ENCODE assay signal across 9 cellular contexts in the genomic region with DNA sequence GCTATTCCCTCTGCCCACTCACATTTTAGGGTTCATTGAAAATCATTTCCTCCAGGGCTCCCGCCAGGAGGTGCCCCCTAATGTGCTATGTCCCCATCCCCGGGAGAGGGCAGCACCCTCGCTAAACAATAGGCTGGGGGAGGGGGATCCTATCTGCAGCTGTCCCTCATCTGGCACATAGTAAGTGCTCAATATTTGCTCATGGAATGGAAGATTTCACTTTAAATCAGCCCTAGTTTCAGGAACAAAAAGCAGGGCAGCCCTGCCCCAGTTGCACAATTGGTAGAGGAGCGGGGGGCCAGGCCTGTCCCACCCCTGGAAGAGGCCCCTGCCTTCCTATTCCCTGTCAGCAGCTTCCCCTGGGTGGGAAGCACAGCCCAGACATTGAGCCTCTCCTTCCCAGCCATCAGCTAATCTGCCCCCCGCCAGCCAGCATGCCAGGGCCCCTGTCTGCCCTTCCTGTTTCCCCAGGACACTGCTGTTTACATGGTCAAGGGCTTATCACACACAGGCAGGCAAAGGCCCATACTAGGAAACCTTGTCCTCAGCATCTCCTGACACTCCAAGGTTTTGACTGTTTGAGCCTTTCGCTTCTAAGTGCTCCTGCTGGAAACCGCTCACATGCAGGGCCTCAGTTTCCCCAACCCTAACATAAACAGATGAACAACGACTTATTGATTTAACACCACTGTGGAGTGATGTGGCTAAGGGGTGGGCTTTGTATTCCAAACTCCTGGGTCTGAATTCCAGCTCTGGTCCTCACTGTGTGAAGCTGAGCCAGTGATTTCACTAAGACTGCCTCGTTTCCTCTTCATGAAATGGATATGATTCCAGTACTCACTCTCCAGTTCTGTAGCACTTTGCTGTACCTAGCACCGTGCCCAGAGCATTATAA.
A peak's percentile ranks its signal among the peaks of the same experiment; 100 is the strongest.
DNase-seq lines count a peak whose midpoint lies in the region; ATAC-seq, FAIRE-seq and TF ChIP-seq lines count a peak whose summit lies in the region.
"Had no signal": no experiment of that assay in that cellular context is flagged by ENCODE, and none has a peak within 500 bp of the region (broad histone marks: within the 10 kb centered on the region; RNA-seq: fewer than 3 reads in every experiment).

No MANE protein-coding gene starts in this region.

- H3K4me1 Mint-ChIP-seq in neural progenitor cell = peaks cover 16% of the 10 kb centered on the region

- no peak for ATAC-seq in GM19324 (IDR thresholded peaks at IDR 0.05; ENCODE audit: low FRiP score, unreplicated experiment)

- H3K4me1 ChIP-seq in Loucy (ENCODE audit: insufficient read depth, low read length, poor library complexity, severe bottlenecking) (no peaks in the 10 kb centered on the region), neural progenitor cell (no peaks in the 10 kb centered on the region)

- no peak overlapping the region for H3K4me3 Mint-ChIP-seq in neural progenitor cell

- H3K36me3 Mint-ChIP-seq in neural progenitor cell = peaks cover 2% of the 10 kb centered on the region

- H3K4me3 ChIP-seq in Loucy (ENCODE audit: low read length, poor library complexity, severe bottlenecking) (no peak overlapping the region), bronchial epithelial cell (ENCODE audit: low read depth, low read length) (no peak overlapping the region), neural progenitor cell (no peak overlapping the region)

- H3K36me3 ChIP-seq in Loucy (ENCODE audit: insufficient read depth, low read length) (no peaks in the 10 kb centered on the region), bronchial epithelial cell (ENCODE audit: control insufficient read depth, insufficient read depth, low read length) (no peaks in the 10 kb centered on the region), neural progenitor cell (no peaks in the 10 kb centered on the region)

- H3K9me2 ChIP-seq in Loucy (replicated peaks; ENCODE audit: low read depth, low read length) = no peaks in the 10 kb centered on the region

- no peak overlapping the region for H3K27ac ChIP-seq in neural progenitor cell

- peaks cover 21% of the 10 kb centered on the region for H3K27me3 Mint-ChIP-seq in neural progenitor cell (ENCODE audit: insufficient read depth, low read depth)

- peak; percentile 8 to 24 for DNase-seq in NOMO-1 (lab: John Stamatoyannopoulos, UW; ENCODE audit: unreplicated experiment in 2 of 2)
- DNase-seq in NOMO-1 treated with dmso at 0.1 percent for 144 hours (lab: John Stamatoyannopoulos, UW; ENCODE audit: unreplicated experiment) = no peak
- no peak for DNase-seq in bronchial epithelial cell (ENCODE audit: low read depth)
- no peak for DNase-seq in neural progenitor cell (ENCODE audit: low spot score)
- DNase-seq in NCI-H2196 (lab: John Stamatoyannopoulos, UW; ENCODE audit: unreplicated experiment) = no peak
- no peak for DNase-seq in NCI-H187 treated with DMSO at 0.1 percent for 48 hours (lab: John Stamatoyannopoulos, UW)

- H3K9me3 Mint-ChIP-seq in neural progenitor cell = peaks cover 7% of the 10 kb centered on the region

- H3K79me2 ChIP-seq in Loucy (ENCODE audit: insufficient read depth, low read length) = no peaks in the 10 kb centered on the region
- H3K79me2 ChIP-seq in neural progenitor cell (ENCODE audit: low read depth) = no peaks in the 10 kb centered on the region

- H3F3A ChIP-seq in Loucy (ENCODE audit: low read depth) (no peaks in the 10 kb centered on the region), neural progenitor cell (ENCODE audit: low read depth) (no peaks in the 10 kb centered on the region)

- H3K27me3 ChIP-seq in Loucy (ENCODE audit: insufficient read depth, low read length, poor library complexity, severe bottlenecking) (no peaks in the 10 kb centered on the region), bronchial epithelial cell (ENCODE audit: control insufficient read depth, insufficient read depth, low read length) (peaks cover 3% of the 10 kb centered on the region), neural progenitor cell (no peaks in the 10 kb centered on the region)

- H2AFZ ChIP-seq in Loucy (ENCODE audit: low read length) (no peak overlapping the region), neural progenitor cell (replicated peaks) (no peak overlapping the region)

- H3K9me3 ChIP-seq in Loucy (ENCODE audit: insufficient read depth, low read depth, low read length) (no peaks in the 10 kb centered on the region), neural progenitor cell (ENCODE audit: low read depth) (no peaks in the 10 kb centered on the region)

- H4K20me1 ChIP-seq in Loucy (ENCODE audit: insufficient read depth, low read length, poor library complexity, severe bottlenecking) (no peaks in the 10 kb centered on the region), neural progenitor cell (ENCODE audit: low read depth) (no peaks in the 10 kb centered on the region)

- H3K4me2 ChIP-seq in Loucy (ENCODE audit: low read depth, low read length, poor library complexity, severe bottlenecking) (no peak overlapping the region), neural progenitor cell (no peak overlapping the region)

- no peak for FAIRE-seq in bronchial epithelial cell (lab: Jason Lieb, UNC)
- FAIRE-seq: colon had no signal

- peak overlapping the region; percentile 89 for H3K27ac Mint-ChIP-seq in neural progenitor cell

- no peak overlapping the region for H3K9ac ChIP-seq in Loucy (ENCODE audit: low read depth, low read length, poor library complexity, severe bottlenecking)
- H3K9ac ChIP-seq in neural progenitor cell = no peak overlapping the region

- TF ChIP-seq CTCF in Loucy (conservative IDR thresholded peaks at IDR 0.05; ENCODE audit: low read length) (peak; percentile 46), bronchial epithelial cell (IDR thresholded peaks at IDR 0.05; ENCODE audit: insufficient read depth, low read length, severe bottlenecking) (peak; percentile 4), neural progenitor cell (IDR thresholded peaks at IDR 0.05) (no peak)

Comparison
In these comparisons a context has a peak if more than half of its experiments do, and no peak if none do; other contexts are left out.
1. DNase-seq: peak in NOMO-1 (2 of 2); none in NOMO-1 treated with dmso at 0.1 percent for 144 hours (single experiment), bronchial epithelial cell (single experiment), neural progenitor cell (single experiment), NCI-H2196 (single experiment) and NCI-H187 treated with DMSO at 0.1 percent for 48 hours (single experiment).